31 cellular contexts compared by ENCODE assay signal in the genomic region with DNA sequence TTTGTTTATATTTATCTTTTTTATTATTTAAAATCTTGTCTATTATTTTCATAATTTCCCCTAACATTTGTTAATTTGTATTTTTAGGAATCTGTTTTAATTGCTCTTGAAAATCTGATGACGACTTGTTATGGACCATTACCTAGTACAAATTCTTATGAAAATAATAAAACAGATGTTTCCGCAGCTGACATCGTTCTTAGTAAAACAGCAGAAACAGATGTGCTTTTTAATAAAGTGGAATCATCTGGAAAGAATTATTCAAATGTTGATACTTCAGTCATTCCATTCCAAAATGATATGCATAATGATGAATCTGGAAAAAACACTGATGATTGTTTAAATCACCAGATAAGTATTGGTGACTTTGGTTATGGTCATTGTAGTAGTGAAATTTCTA.
DNase-seq lines count a peak whose midpoint lies in the region; ATAC-seq, FAIRE-seq and TF ChIP-seq lines count a peak whose summit lies in the region.
"Had no signal": no experiment of that assay in that cellular context is flagged by ENCODE, and none has a peak within 500 bp of the region (broad histone marks: within the 10 kb centered on the region; RNA-seq: fewer than 3 reads in every experiment).

No MANE protein-coding gene starts in this region.

- POLR2A ChIA-PET in IMR-90 (lab: Charles Lee; ENCODE audit: unreplicated experiment): interaction anchor here (1.2 kb wide), 1 partner anchor 18 kb away, joined by 12 read pairs; no protein-coding TSS in a partner anchor

- H2AK5ac ChIP-seq in IMR-90 (ENCODE audit: low read depth, low read length): no peak overlapping the region

- no peak overlapping the region for H2AK9ac ChIP-seq in IMR-90 (replicated peaks; ENCODE audit: low read depth, low read length, poor library complexity)

- peaks cover 24% of the 10 kb centered on the region for H3K4me1 Mint-ChIP-seq in osteocyte (ENCODE audit: unreplicated experiment)
- H3K4me1 Mint-ChIP-seq: activated CD8-positive, alpha-beta memory T cell treated with anti-CD3 and anti-CD28 coated beads, Interleukin-2, amount 10 ng/mL, durations not matched to agents 7 days and 5 days had no signal

- no peaks in the 10 kb centered on the region for H3K9me3 Mint-ChIP-seq in osteocyte (ENCODE audit: unreplicated experiment)
- H3K9me3 Mint-ChIP-seq: activated T-cell treated with anti-CD3 and anti-CD28 coated beads, Interleukin-2, amount 50 U/mL, for 72 hours; T-helper 1 cell treated with Interleukin-12 subunit alpha and Interleukin-12 subunit beta and Interleukin-4 antibody, amounts not matched to agents 30 μg/mL and 1 μg/mL, for 36 hours had no signal

- H3K79me1 ChIP-seq in IMR-90 (ENCODE audit: low read depth in 1 of 2, low read length in 2 of 2): no peaks in the 10 kb centered on the region; a peak in 1 of 4 replicates

- no peak overlapping the region for H4K5ac ChIP-seq in IMR-90 (ENCODE audit: low read depth, low read length)

- CTCF ChIA-PET in IMR-90 (lab: Yijun Ruan, JAX): no interaction called here

- no peak overlapping the region for H3K18ac ChIP-seq in IMR-90 (ENCODE audit: low read depth, low read length)

- in situ Hi-C loops in IMR-90 (cut with MboI; ENCODE audit: low sequenced_read_pairs): no loop called here

- H3K4me3 ChIP-seq in IMR-90 (ENCODE audit: insufficient read depth, low read depth, low read length) (no peak overlapping the region), right atrium auricular region (no peak overlapping the region)
- H3K4me3 ChIP-seq: adrenal gland, body of pancreas, left ventricle myocardium inferior, spleen, thoracic aorta, uterus had no signal

- H4K91ac ChIP-seq in IMR-90 (ENCODE audit: insufficient read depth, low read depth, low read length): no peak overlapping the region

- H3K36me3 ChIP-seq in IMR-90 (ENCODE audit: control insufficient read depth, insufficient read depth, low read length): no peaks in the 10 kb centered on the region
- H3K36me3 ChIP-seq in right atrium auricular region: peaks cover 13% of the 10 kb centered on the region
- H3K36me3 ChIP-seq: adrenal gland, uterus had no signal

- TF ChIP-seq POLR2A in IMR-90 (IDR thresholded peaks at IDR 0.05; ENCODE audit: low read depth, low read length): no peak

- WGBS in IMR-90 (ENCODE audit: extremely low coverage in 2 of 2, insufficient read length in 1 of 2), 2 experiments: no CpG with 5 or more reads among the region's 3 CpGs

- H3K23ac ChIP-seq in IMR-90 (ENCODE audit: low read depth, low read length): no peak overlapping the region

- BruUV-seq in IMR-90 (replicated peaks; lab: Mats Ljungman, UMichigan): no TSS peak

- no peak overlapping the region for H2BK120ac ChIP-seq in IMR-90 (ENCODE audit: low read depth, low read length)

- H3K36me3 Mint-ChIP-seq in osteocyte (ENCODE audit: unreplicated experiment): peaks cover 32% of the 10 kb centered on the region

- H3K4me2 ChIP-seq in IMR-90 (ENCODE audit: low read depth, low read length): no peak overlapping the region

- TF ChIP-seq RAD21 in IMR-90 (IDR thresholded peaks at IDR 0.05; ENCODE audit: low read length): no peak

- H3K27ac ChIP-seq in IMR-90 (ENCODE audit: insufficient read depth, low read length) (no peak overlapping the region), right atrium auricular region (no peak overlapping the region)
- H3K27ac ChIP-seq: adrenal gland, body of pancreas, left ventricle myocardium inferior, parathyroid adenoma, spleen, thoracic aorta, uterus had no signal

- no peak overlapping the region for H3K4ac ChIP-seq in IMR-90 (ENCODE audit: low read depth, low read length)

- no peaks in the 10 kb centered on the region for H4K20me1 ChIP-seq in IMR-90 (ENCODE audit: insufficient read depth, low read length)

- no peak for TF ChIP-seq CTCF in D721Med (IDR thresholded peaks at IDR 0.05; ENCODE audit: insufficient read depth, missing control alignments)
- TF ChIP-seq CTCF in IMR-90 (conservative IDR thresholded peaks at IDR 0.05; ENCODE audit: low read depth, low read length): no peak
- TF ChIP-seq CTCF in osteocyte (IDR thresholded peaks at IDR 0.05): no peak
- no peak for TF ChIP-seq CTCF in right atrium auricular region (IDR thresholded peaks at IDR 0.05)

- H2BK20ac ChIP-seq in IMR-90 (ENCODE audit: low read depth, low read length): no peak overlapping the region

- H3K27me3 ChIP-seq in IMR-90 (ENCODE audit: control insufficient read depth, insufficient read depth, low read length): no peaks in the 10 kb centered on the region
- H3K27me3 ChIP-seq in right atrium auricular region: no peaks in the 10 kb centered on the region
- H3K27me3 ChIP-seq: adrenal gland, body of pancreas, spleen, uterus had no signal

- H3K56ac ChIP-seq in IMR-90 (ENCODE audit: extremely low read depth, insufficient read depth, low read length): no peak overlapping the region

- peak; percentile 73 for FAIRE-seq in D721Med (lab: Jason Lieb, UNC)
- FAIRE-seq in endometrium (lab: Jason Lieb, UNC): peak; percentile 99
- FAIRE-seq: endothelial cell of umbilical vein, GM12892 had no signal

- H2BK5ac ChIP-seq in IMR-90 (ENCODE audit: low read depth, low read length, poor library complexity, severe bottlenecking): peak overlapping the region; percentile 37

- dilution Hi-C loops in IMR-90 (cut with HindIII; ENCODE audit: low sequenced_read_pairs, unreplicated experiment): no loop called here

- H3K4me3 Mint-ChIP-seq in osteocyte (ENCODE audit: unreplicated experiment): no peak overlapping the region
- H3K4me3 Mint-ChIP-seq: activated CD8-positive, alpha-beta memory T cell treated with anti-CD3 and anti-CD28 coated beads, Interleukin-2, amount 10 ng/mL, durations not matched to agents 7 days and 5 days; activated T-cell treated with anti-CD3 and anti-CD28 coated beads, Interleukin-2, amount 50 U/mL, for 72 hours; T-helper 1 cell treated with Interleukin-12 subunit alpha and Interleukin-12 subunit beta and Interleukin-4 antibody, amounts not matched to agents 30 μg/mL and 1 μg/mL, for 36 hours had no signal

- H3K27me3 Mint-ChIP-seq in osteocyte (ENCODE audit: unreplicated experiment): no peaks in the 10 kb centered on the region
- H3K27me3 Mint-ChIP-seq: activated CD8-positive, alpha-beta memory T cell treated with anti-CD3 and anti-CD28 coated beads, Interleukin-2, amount 10 ng/mL, durations not matched to agents 7 days and 5 days had no signal

- H2BK15ac ChIP-seq in IMR-90 (ENCODE audit: low read depth, low read length): no peak overlapping the region

- no peak overlapping the region for H3K14ac ChIP-seq in IMR-90 (replicated peaks; ENCODE audit: low read depth, low read length)

- no peak overlapping the region; a peak in 1 of 4 replicates for H4K8ac ChIP-seq in IMR-90 (ENCODE audit: low read depth in 2 of 2, low read length in 2 of 2)

- no peak overlapping the region for H2AFZ ChIP-seq in IMR-90 (replicated peaks; ENCODE audit: low read length, poor library complexity)
- H2AFZ ChIP-seq: parathyroid adenoma had no signal

- DNase-seq in D721Med (ENCODE audit: insufficient read length, low spot score): no peak
- peak; percentile 45 for DNase-seq in IMR-90
- no peak for DNase-seq in osteocyte (ENCODE audit: extremely low spot score, unreplicated experiment)
- no peak for DNase-seq in NCI-H2029 treated with DMSO at 0.1 percent for 48 hours (lab: John Stamatoyannopoulos, UW)
- no peak for DNase-seq in right atrium auricular region (ENCODE audit: low spot score)
- DNase-seq: activated CD4-positive, alpha-beta T cell treated with anti-CD3 and anti-CD28 coated beads, Interleukin-2, amount 50 U/mL, for 4 hours; activated CD8-positive, alpha-beta memory T cell treated with anti-CD3 and anti-CD28 coated beads, Interleukin-2, amount 10 ng/mL, durations not matched to agents 7 days and 5 days; activated T-cell treated with anti-CD3 and anti-CD28 coated beads, Interleukin-2, amount 50 U/mL, for 72 hours; adrenal gland; body of pancreas; C1 segment of cervical spinal cord; cerebellar nuclear complex; head of caudate nucleus; left ventricle myocardium inferior; mesenchymal stem cell; MM.1S; NCI-H1105 treated with DMSO at 0.1 percent for 48 hours; NCI-H187 treated with DMSO at 0.1 percent for 48 hours; NCI-H524; OCI-M1; spleen; stimulated activated CD4-positive, alpha-beta T cell treated with anti-CD3 and anti-CD28 coated beads, Interleukin-2, amount 100 ng/mL, for 24 hours; stimulated activated naive CD8-positive, alpha-beta T cell treated with anti-CD3 and anti-CD28 coated beads, Interleukin-15, Interleukin-2, amounts not matched to agents 100 U/mL and 50 U/mL, for 24 hours; uterus had no signal

- no peak overlapping the region for H3K9ac ChIP-seq in IMR-90 (ENCODE audit: low read depth, low read length)
- H3K9ac ChIP-seq: parathyroid adenoma had no signal

- ATAC-seq in IMR-90 (ENCODE audit: low read depth): no peak
- no peak for ATAC-seq in GM19324 (IDR thresholded peaks at IDR 0.05; ENCODE audit: low FRiP score, unreplicated experiment)
- ATAC-seq: activated CD8-positive, alpha-beta memory T cell treated with anti-CD3 and anti-CD28 coated beads, Interleukin-2, amount 10 ng/mL, durations not matched to agents 7 days and 5 days; activated T-cell treated with anti-CD3 and anti-CD28 coated beads, Interleukin-2, amount 50 U/mL, for 72 hours; body of pancreas; stimulated activated naive CD8-positive, alpha-beta T cell treated with anti-CD3 and anti-CD28 coated beads, Interleukin-15, Interleukin-2, amounts not matched to agents 100 U/mL and 50 U/mL, for 24 hours had no signal

- H3K9me1 ChIP-seq in IMR-90 (ENCODE audit: insufficient read depth, low read length): no peaks in the 10 kb centered on the region

- H3K4me1 ChIP-seq in IMR-90 (ENCODE audit: control insufficient read depth, insufficient read depth, low read length) (no peaks in the 10 kb centered on the region; the same call in 1 of the 2 replicates), right atrium auricular region (no peaks in the 10 kb centered on the region)
- H3K4me1 ChIP-seq: body of pancreas, left ventricle myocardium inferior, parathyroid adenoma, spleen, uterus had no signal

- peak overlapping the region; percentile 66 for H3K27ac Mint-ChIP-seq in osteocyte (ENCODE audit: unreplicated experiment)
- H3K27ac Mint-ChIP-seq: activated CD8-positive, alpha-beta memory T cell treated with anti-CD3 and anti-CD28 coated beads, Interleukin-2, amount 10 ng/mL, durations not matched to agents 7 days and 5 days; T-helper 1 cell treated with Interleukin-12 subunit alpha and Interleukin-12 subunit beta and Interleukin-4 antibody, amounts not matched to agents 30 μg/mL and 1 μg/mL, for 36 hours had no signal

- intact Hi-C loops in IMR-90 (cut with micrococcal nuclease): no loop called here

- no peaks in the 10 kb centered on the region for H3K9me3 ChIP-seq in IMR-90 (ENCODE audit: control insufficient read depth, insufficient read depth, low read length)
- H3K9me3 ChIP-seq in right atrium auricular region: no peaks in the 10 kb centered on the region
- H3K9me3 ChIP-seq: adrenal gland, body of pancreas, left ventricle myocardium inferior, spleen, thoracic aorta, uterus had no signal

TF ChIP-seq in IMR-90, 13 proteins besides CTCF, POLR2A, EP300 and RAD21 (continues in another document):
- no peak for TF ChIP-seq RCOR1 (IDR thresholded peaks at IDR 0.05; ENCODE audit: insufficient replicate concordance, low read length)
- no peak for TF ChIP-seq MAZ (IDR thresholded peaks at IDR 0.05; ENCODE audit: borderline replicate concordance, low read depth, low read length)
- no peak for TF ChIP-seq CEBPB (IDR thresholded peaks at IDR 0.05; ENCODE audit: low read depth, low read length)
- TF ChIP-seq BHLHE40 (IDR thresholded peaks at IDR 0.05; ENCODE audit: low read depth, low read length): no peak
